In genomic region chr2:196783431-196784094, GRCh38 we compare ENCODE assay signal across 10 cellular contexts. TPM values are rescaled to one million over a fixed set of nuclear protein-coding genes. Genes with fewer than 3 reads are reported as not detected.
DNase-seq lines count a peak whose midpoint lies in the region; FAIRE-seq and TF ChIP-seq lines count a peak whose summit lies in the region.
"Had no signal": no experiment of that assay in that cellular context is flagged by ENCODE, and none has a peak within 500 bp of the region (broad histone marks: within the 10 kb centered on the region; RNA-seq: fewer than 3 reads in every experiment).

No MANE protein-coding gene starts in this region.

- H3K27me3 ChIP-seq in bronchial epithelial cell (ENCODE audit: control insufficient read depth, insufficient read depth, low read length) (no peaks in the 10 kb centered on the region), Peyer's patch (no peaks in the 10 kb centered on the region)
- H3K27me3 ChIP-seq: upper lobe of left lung had no signal

- H3K27ac ChIP-seq in Peyer's patch = no peak overlapping the region
- H3K27ac ChIP-seq: upper lobe of left lung had no signal

- peaks cover 7% of the 10 kb centered on the region for H3K36me3 ChIP-seq in bronchial epithelial cell (ENCODE audit: control insufficient read depth, insufficient read depth, low read length)
- peaks cover 0 to 80% (median 0%) of the 10 kb centered on the region in 3 donors for H3K36me3 ChIP-seq in Peyer's patch

- TF ChIP-seq CTCF in bronchial epithelial cell (IDR thresholded peaks at IDR 0.05; ENCODE audit: insufficient read depth, low read length, severe bottlenecking) (no peak), Peyer's patch (IDR thresholded peaks at IDR 0.05) (no peak)

- H3K4me3 ChIP-seq in bronchial epithelial cell (ENCODE audit: low read depth, low read length) = no peak overlapping the region
- H3K4me3 ChIP-seq in Peyer's patch = no peak overlapping the region
- H3K4me3 ChIP-seq: upper lobe of left lung had no signal

- H3K9me3 ChIP-seq in Peyer's patch = no peaks in the 10 kb centered on the region
- H3K9me3 ChIP-seq: upper lobe of left lung had no signal

- H3K4me1 ChIP-seq in Peyer's patch = no peaks in the 10 kb centered on the region
- H3K4me1 ChIP-seq: upper lobe of left lung had no signal

- TF ChIP-seq POLR2A in Peyer's patch (IDR thresholded peaks at IDR 0.05) = no peak

- FAIRE-seq in bronchial epithelial cell (lab: Jason Lieb, UNC) = peak; percentile 43
- FAIRE-seq: TTC549 had no signal

- DNase-seq in activated T-cell treated with anti-CD3 and anti-CD28 coated beads for 24 hours (ENCODE audit: low read depth) (peak; percentile 11), HS-5 (ENCODE audit: low read depth) (peak; percentile 48), bronchial epithelial cell (ENCODE audit: low read depth) (peak; percentile 77), amniotic stem cell (lab: John Stamatoyannopoulos, UW) (no peak), GOT3 (lab: John Stamatoyannopoulos, UW) (no peak), Peyer's patch (no peak)
- DNase-seq in activated T-cell treated with anti-CD3 and anti-CD28 coated beads, Interleukin-2, amount 50 U/mL, for 1 hour = no peak
- DNase-seq in stimulated activated CD8-positive, alpha-beta memory T cell treated with anti-CD3 and anti-CD28 coated beads, Interleukin-4, amount 100 ng/mL, for 48 hours = peak; percentile 46
- DNase-seq: upper lobe of left lung had no signal

RNA-seq across cellular contexts. Expression of gene GTF3C3, which starts 15.9 kb away (rescaled TPM):
- total RNA-seq in bronchial epithelial cell = 38.2 and 45.8 TPM in 2 replicates
- 10 to 100 TPM; 29.4 to 51.1 (median 34.8) TPM for total RNA-seq in Peyer's patch

RNA-seq across cellular contexts. Expression of gene C2orf66, which starts 25.6 kb away (rescaled TPM):
- total RNA-seq in bronchial epithelial cell (under 0.01 and 0.38 TPM in 2 replicates), Peyer's patch (1 to 10 TPM in 1 of 4 donors, not detected in 3; 1.1 TPM)

Comparison
In these comparisons a context has a peak if more than half of its experiments do, and no peak if none do; other contexts are left out.
1. DNase-seq: peak in activated T-cell treated with anti-CD3 and anti-CD28 coated beads for 24 hours (single experiment), HS-5 (single experiment), bronchial epithelial cell (single experiment) and stimulated activated CD8-positive, alpha-beta memory T cell treated with anti-CD3 and anti-CD28 coated beads, Interleukin-4, amount 100 ng/mL, for 48 hours (single experiment); none in activated T-cell treated with anti-CD3 and anti-CD28 coated beads, Interleukin-2, amount 50 U/mL, for 1 hour (single experiment), amniotic stem cell (single experiment), GOT3 (single experiment) and Peyer's patch (0 of 3).